ENCODE assay signal across 24 cellular contexts in the genomic region with DNA sequence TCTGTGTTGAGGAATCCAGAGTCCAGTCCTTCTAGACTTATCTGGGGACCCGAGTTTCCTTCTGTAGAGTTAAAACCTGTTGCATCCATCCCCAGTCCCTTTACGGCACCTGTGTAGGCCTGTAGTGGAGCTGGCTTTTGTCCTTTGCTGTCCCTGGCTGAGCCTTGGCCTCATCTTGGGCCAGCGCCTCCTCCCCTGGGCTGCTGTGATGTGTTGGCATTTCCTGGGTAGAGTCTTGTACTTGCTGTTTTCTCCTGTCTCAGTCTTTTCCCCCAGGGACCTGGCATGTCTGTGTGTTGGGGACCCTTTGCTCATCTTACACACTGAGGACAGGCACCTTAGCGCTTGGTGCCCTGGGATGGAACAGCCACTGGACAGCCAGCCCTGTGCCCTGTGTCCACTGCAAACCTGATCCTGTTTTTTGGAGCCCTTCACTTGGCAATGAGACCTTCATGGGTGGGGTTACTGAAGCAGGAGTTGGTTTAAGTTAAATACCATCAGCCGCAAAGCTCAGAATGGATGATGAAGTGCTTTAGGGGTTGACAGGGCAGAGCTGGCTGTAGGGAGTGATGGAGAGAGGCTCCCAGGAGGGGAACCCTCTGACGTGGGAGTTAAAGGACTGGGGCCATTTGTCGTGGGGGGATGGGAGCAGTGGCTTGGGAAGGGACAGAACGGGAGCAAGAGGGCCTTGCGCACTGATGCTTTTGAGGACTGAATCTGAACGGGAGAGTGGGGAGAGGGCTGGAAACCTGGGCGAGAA. TPM values are rescaled to one million over a fixed set of nuclear protein-coding genes. Genes with fewer than 3 reads are reported as not detected.
DNase-seq lines count a peak whose midpoint lies in the region; ATAC-seq, FAIRE-seq and TF ChIP-seq lines count a peak whose summit lies in the region.
"Had no signal": no experiment of that assay in that cellular context is flagged by ENCODE, and none has a peak within 500 bp of the region (broad histone marks: within the 10 kb centered on the region; RNA-seq: fewer than 3 reads in every experiment).

No MANE protein-coding gene starts in this region.

- peaks cover 75% of the 10 kb centered on the region for H4K20me1 ChIP-seq in astrocyte (ENCODE audit: insufficient read depth, low read length)

- peaks cover 24% of the 10 kb centered on the region for H3K4me1 Mint-ChIP-seq in astrocyte (ENCODE audit: low read depth, unreplicated experiment)
- H3K4me1 Mint-ChIP-seq in nephron progenitor cell = peaks cover 70% of the 10 kb centered on the region

- H3K36me3 ChIP-seq in HEK293 (ENCODE audit: control insufficient read depth in 2 of 2, insufficient read depth in 1 of 2, low read length in 2 of 2) (no peaks in the 10 kb centered on the region; a peak in 1 of 3 replicates), astrocyte (ENCODE audit: insufficient read depth, low read length) (no peaks in the 10 kb centered on the region), Peyer's patch (no peaks in the 10 kb centered on the region)
- H3K36me3 ChIP-seq: brain microvascular endothelial cell, spleen had no signal

- ATAC-seq in A549 (peak; percentile 6; a peak in 1 of 6 replicates), HG02610 (IDR thresholded peaks at IDR 0.05; ENCODE audit: unreplicated experiment) (no peak), HG02571 (IDR thresholded peaks at IDR 0.05; ENCODE audit: unreplicated experiment) (no peak)
- ATAC-seq: activated CD8-positive, alpha-beta T cell treated with anti-CD3 and anti-CD28 coated beads, Interleukin-2, amount 10 ng/mL, durations not matched to agents 7 days and 5 days; activated T-cell treated with anti-CD3 and anti-CD28 coated beads, Interleukin-2, amount 50 U/mL, for 4 hours had no signal

- H3K9ac ChIP-seq in astrocyte (ENCODE audit: low read length) = no peak overlapping the region

- TF ChIP-seq CTCF in A549 (IDR thresholded peaks at IDR 0.05) (no peak), HEK293 (tag by site-specific recombination; IDR thresholded peaks at IDR 0.05) (no peak), astrocyte (IDR thresholded peaks at IDR 0.05; ENCODE audit: insufficient read depth, low read depth, low read length) (no peak), nephron progenitor cell (IDR thresholded peaks at IDR 0.05) (no peak), Peyer's patch (IDR thresholded peaks at IDR 0.05) (no peak)

- H3K27ac Mint-ChIP-seq in astrocyte (ENCODE audit: unreplicated experiment) (no peak overlapping the region), nephron progenitor cell (peak overlapping the region; percentile 86)
- H3K27ac Mint-ChIP-seq: activated CD8-positive, alpha-beta T cell treated with anti-CD3 and anti-CD28 coated beads, Interleukin-2, amount 10 ng/mL, durations not matched to agents 7 days and 5 days; activated naive CD8-positive, alpha-beta T cell treated with anti-CD3 and anti-CD28 coated beads, Interleukin-2, amount 10 ng/mL, durations not matched to agents 7 days and 5 days; T-helper 2 cell treated with Interferon-gamma antibody and Interleukin-4, amounts not matched to agents 5 μg/mL and 100 μg/mL, for 36 hours had no signal

- no peak for TF ChIP-seq POLR2A in A549 (IDR thresholded peaks at IDR 0.05; ENCODE audit: low read length)
- TF ChIP-seq POLR2A in Peyer's patch (IDR thresholded peaks at IDR 0.05) = no peak

- H3K4me1 ChIP-seq in A549 (peaks cover 43% of the 10 kb centered on the region), HEK293 (ENCODE audit: control insufficient read depth, insufficient read depth, low read length) (peaks cover 7% of the 10 kb centered on the region; the same call in 1 of the 2 replicates), astrocyte (ENCODE audit: insufficient read depth, low read length) (no peaks in the 10 kb centered on the region), Peyer's patch (peaks cover 0 to 20% (median 0%) of the 10 kb centered on the region in 4 donors)

- H3K79me2 ChIP-seq in astrocyte (ENCODE audit: insufficient read depth, low read length) = peaks cover 76% of the 10 kb centered on the region

- CTCF ChIA-PET in A549 (lab: Yijun Ruan, JAX) = interaction anchor here (1.0 to 3.2 kb wide), 2 partner anchors 14 to 269 kb away, joined by 3 to 7 read pairs; no protein-coding TSS in a partner anchor
- CTCF ChIA-PET in HEK293 (lab: Yijun Ruan, JAX) = no interaction called here

- H3K9me3 Mint-ChIP-seq in astrocyte (ENCODE audit: unreplicated experiment) = peaks cover 2% of the 10 kb centered on the region
- no peaks in the 10 kb centered on the region for H3K9me3 Mint-ChIP-seq in nephron progenitor cell
- H3K9me3 Mint-ChIP-seq: activated naive CD8-positive, alpha-beta T cell treated with anti-CD3 and anti-CD28 coated beads, Interleukin-2, amount 10 ng/mL, durations not matched to agents 7 days and 5 days; activated T-cell treated with anti-CD3 and anti-CD28 coated beads, Interleukin-2, amount 50 U/mL, for 4 hours; T-helper 2 cell treated with Interferon-gamma antibody and Interleukin-4, amounts not matched to agents 5 μg/mL and 100 μg/mL, for 36 hours had no signal

- TF ChIP-seq RAD21 in A549 (conservative IDR thresholded peaks at IDR 0.05 in 1 of 2, IDR thresholded peaks at IDR 0.05 in 1 of 2) = no peak

- no peaks in the 10 kb centered on the region for H3K27me3 ChIP-seq in astrocyte (ENCODE audit: insufficient read depth, low read length)
- H3K27me3 ChIP-seq in Peyer's patch = no peaks in the 10 kb centered on the region
- H3K27me3 ChIP-seq: brain microvascular endothelial cell, spleen had no signal

- DNase-seq in A549 (ENCODE audit: low read depth in 1 of 2, low spot score in 1 of 2) (no peak), astrocyte (ENCODE audit: low read depth) (no peak), nephron progenitor cell (peak; percentile 59), DMS153 (lab: John Stamatoyannopoulos, UW) (no peak), Peyer's patch (no peak)
- DNase-seq: activated CD4-positive, CD25-positive, alpha-beta regulatory T cell; activated CD8-positive, alpha-beta T cell treated with anti-CD3 and anti-CD28 coated beads, Interleukin-2, amount 10 ng/mL, durations not matched to agents 7 days and 5 days; activated naive CD8-positive, alpha-beta T cell treated with anti-CD3 and anti-CD28 coated beads, Interleukin-2, amount 10 ng/mL, durations not matched to agents 7 days and 5 days; activated T-cell treated with anti-CD3 and anti-CD28 coated beads, Interleukin-2, amount 50 U/mL, for 4 hours; brain microvascular endothelial cell; foreskin fibroblast; hypothalamus; kidney; midbrain; NCI-H1436 treated with DMSO at 0.1 percent for 48 hours; NCI-H2171 treated with DMSO at 0.1 percent for 48 hours; NCI-H69; OCI-M1; spleen; stimulated activated CD4-positive, alpha-beta T cell treated with anti-CD3 and anti-CD28 coated beads, Interleukin-4, amount 100 ng/mL, for 4 hours had no signal

- H3K36me3 Mint-ChIP-seq in astrocyte (ENCODE audit: low read depth, unreplicated experiment) (peaks cover 11% of the 10 kb centered on the region), nephron progenitor cell (ENCODE audit: low read depth) (peaks cover 9% of the 10 kb centered on the region)
- H3K36me3 Mint-ChIP-seq: activated naive CD8-positive, alpha-beta T cell treated with anti-CD3 and anti-CD28 coated beads, Interleukin-2, amount 10 ng/mL, durations not matched to agents 7 days and 5 days had no signal

- H3K4me3 Mint-ChIP-seq in astrocyte (ENCODE audit: unreplicated experiment) (peak overlapping the region; percentile 37), nephron progenitor cell (peak overlapping the region; percentile 45)
- H3K4me3 Mint-ChIP-seq: activated CD8-positive, alpha-beta T cell treated with anti-CD3 and anti-CD28 coated beads, Interleukin-2, amount 10 ng/mL, durations not matched to agents 7 days and 5 days; activated naive CD8-positive, alpha-beta T cell treated with anti-CD3 and anti-CD28 coated beads, Interleukin-2, amount 10 ng/mL, durations not matched to agents 7 days and 5 days; activated T-cell treated with anti-CD3 and anti-CD28 coated beads, Interleukin-2, amount 50 U/mL, for 4 hours; T-helper 2 cell treated with Interferon-gamma antibody and Interleukin-4, amounts not matched to agents 5 μg/mL and 100 μg/mL, for 36 hours had no signal

- no peaks in the 10 kb centered on the region for H3K9me3 ChIP-seq in A549
- no peaks in the 10 kb centered on the region for H3K9me3 ChIP-seq in HEK293 (ENCODE audit: control insufficient read depth, insufficient read depth, low read depth, low read length)
- H3K9me3 ChIP-seq in astrocyte (ENCODE audit: insufficient read depth, low read depth, low read length) = no peaks in the 10 kb centered on the region
- H3K9me3 ChIP-seq in Peyer's patch = no peaks in the 10 kb centered on the region
- H3K9me3 ChIP-seq: spleen had no signal

- FAIRE-seq in A549 (lab: Jason Lieb, UNC) (no peak), astrocyte (lab: Jason Lieb, UNC) (no peak)
- FAIRE-seq: kidney had no signal

- TF ChIP-seq EP300 in A549 (IDR thresholded peaks at IDR 0.05) = no peak

- POLR2A ChIA-PET in A549 (lab: Yijun Ruan, JAX) (interaction anchor here (2.6 kb wide), 1 partner anchor 14 kb away, joined by 20 read pairs; no protein-coding TSS in a partner anchor), HEK293 (lab: Yijun Ruan, JAX) (no interaction called here)

- peak overlapping the region; percentile 9 to 69; a peak in 3 of 6 replicates for H3K27ac ChIP-seq in A549
- H3K27ac ChIP-seq in HEK293 (ENCODE audit: extremely low read depth, low read depth, low read length) = no peak overlapping the region
- H3K27ac ChIP-seq in astrocyte (ENCODE audit: low read depth, low read length) = no peak overlapping the region
- H3K27ac ChIP-seq in Peyer's patch = no peak overlapping the region
- H3K27ac ChIP-seq: brain microvascular endothelial cell, spleen had no signal

- H3K4me2 ChIP-seq in A549 = no peak overlapping the region
- H3K4me2 ChIP-seq in astrocyte (ENCODE audit: low read length) = no peak overlapping the region

- 93% methylated on average over 11 of the region's 11 CpGs for WGBS in A549 (ENCODE audit: missing lambda C conversion rate)

- H3K27me3 Mint-ChIP-seq in astrocyte (ENCODE audit: low read depth, unreplicated experiment) = no peaks in the 10 kb centered on the region
- peaks cover 2% of the 10 kb centered on the region for H3K27me3 Mint-ChIP-seq in nephron progenitor cell (ENCODE audit: low read depth, poor library complexity)
- H3K27me3 Mint-ChIP-seq: activated naive CD8-positive, alpha-beta T cell treated with anti-CD3 and anti-CD28 coated beads, Interleukin-2, amount 10 ng/mL, durations not matched to agents 7 days and 5 days had no signal

- H3K4me3 ChIP-seq in A549 = no peak overlapping the region
- H3K4me3 ChIP-seq in HEK293 (ENCODE audit: low read depth, low read length) = no peak overlapping the region
- no peak overlapping the region for H3K4me3 ChIP-seq in astrocyte (ENCODE audit: insufficient read depth, low read depth, low read length)
- H3K4me3 ChIP-seq in Peyer's patch = no peak overlapping the region
- H3K4me3 ChIP-seq: spleen had no signal

- no peak overlapping the region for H2AFZ ChIP-seq in astrocyte (ENCODE audit: low read depth, low read length)

RNA-seq across cellular contexts. Expression of gene CUX1, which starts 50.9 kb away (rescaled TPM):
- polyA plus RNA-seq in A549 (2011; rRNA removed) = 32.7 and 34.9 TPM in 2 replicates
- polyA plus RNA-seq in A549 (2012; cell fraction: cytosol; rRNA removed) = 37.6 and 46.3 TPM in 2 replicates
- 33.9 and 40.4 TPM in 2 replicates for polyA plus RNA-seq in A549 (2012; cell fraction: nucleus; rRNA removed)
- 32.5 to 35.3 TPM (median 33.4 TPM) in 3 replicates for polyA plus RNA-seq in A549 (2017; fragmentation: RNase III; extraction: RNeasy Plus Mini Kit Qiagen cat#74134 plus additional on column Dnase treatment)
- polyA minus RNA-seq in A549 (2011; rRNA and poly(A)+ RNA removed) = 40.4 and 47.0 TPM in 2 replicates
- total RNA-seq in astrocyte = 50.6 and 66.8 TPM in 2 replicates
- total RNA-seq in Peyer's patch = 100 to 1,000 TPM in 3 of 4 donors, 10 to 100 TPM in 1; 64.1 to 142 (median 111) TPM

Comparison
In these comparisons a context has a peak if more than half of its experiments do, and no peak if none do; other contexts are left out.
1. ATAC-seq: peak in A549 (2 of 2); none in HG02610 (single experiment) and HG02571 (single experiment).
2. H3K27ac ChIP-seq: peak in A549 (2 of 2); none in HEK293 (single experiment), astrocyte (single experiment) and Peyer's patch (0 of 4).